Comparison of ENCODE assay signal across 8 cellular contexts in genomic region chr18:75211002-75211621, GRCh38. TPM values are rescaled to one million over a fixed set of nuclear protein-coding genes. Genes with fewer than 3 reads are reported as not detected.
A peak's percentile ranks its signal among the peaks of the same experiment; 100 is the strongest.
DNase-seq lines count a peak whose midpoint lies in the region; ATAC-seq and TF ChIP-seq lines count a peak whose summit lies in the region.

No MANE protein-coding gene starts in this region.

- WGBS in adrenal gland, 4 donors, result 0 to 1% (median 0%) methylated on average over 22 to 64 of the region's 64 CpGs

- peak overlapping the region; percentile 8 to 99 (median 65) for H3K27ac ChIP-seq in adrenal gland
- peak overlapping the region; percentile 91 for H3K27ac ChIP-seq in subcutaneous abdominal adipose tissue (ENCODE audit: low read depth, low read length)

- DNase-seq in activated T-cell treated with anti-CD3 and anti-CD28 coated beads, Interleukin-2, amount 50 U/mL, for 1 hour, result peak; percentile 49
- DNase-seq in activated T-cell treated with anti-CD3 and anti-CD28 coated beads for 4 hours, result no peak
- peak; percentile 32 for DNase-seq in NCI-H510A (lab: John Stamatoyannopoulos, UW)
- DNase-seq in adrenal gland, result peak in 2 of 7 donors; percentile 24
- DNase-seq in iris pigment epithelial cell (ENCODE audit: low read depth), result peak; percentile 41
- DNase-seq in foreskin melanocyte, result no peak

- intact Hi-C loops in adrenal gland (cut with DNase I), result loop anchor here in 1 of 2 donors (5.0 kb wide), 1 partner anchor 36 kb away; no protein-coding TSS in a partner anchor

- no peak for TF ChIP-seq POLR2A in adrenal gland (IDR thresholded peaks at IDR 0.05)

- H3K27me3 ChIP-seq in adrenal gland (no peaks in the 10 kb centered on the region), subcutaneous abdominal adipose tissue (ENCODE audit: control insufficient read depth in 5 of 5, insufficient read depth in 4 of 5, low read length in 5 of 5) (no peaks in the 10 kb centered on the region)

- no peak for ATAC-seq in HG02840 (IDR thresholded peaks at IDR 0.05; ENCODE audit: low FRiP score, unreplicated experiment)

- no peaks in the 10 kb centered on the region for H3K9me3 ChIP-seq in adrenal gland (replicated peaks in 1 of 3)
- no peaks in the 10 kb centered on the region for H3K9me3 ChIP-seq in subcutaneous abdominal adipose tissue (ENCODE audit: control insufficient read depth in 5 of 5, low read length in 5 of 5)

- H3K9ac ChIP-seq in subcutaneous abdominal adipose tissue (ENCODE audit: low read length in 5 of 5), result peak overlapping the region in 4 of 5 donors; percentile 75 to 84 (median 82)

- no peak for TF ChIP-seq CTCF in adrenal gland (IDR thresholded peaks at IDR 0.05)

- H3K36me3 ChIP-seq in adrenal gland (replicated peaks in 1 of 2) (no peaks in the 10 kb centered on the region), subcutaneous abdominal adipose tissue (ENCODE audit: control insufficient read depth in 5 of 5, insufficient read depth in 5 of 5, low read length in 5 of 5) (no peaks in the 10 kb centered on the region)

- H3K4me1 ChIP-seq in adrenal gland (replicated peaks in 1 of 2), result peaks cover 20 to 44% of the 10 kb centered on the region in 2 donors
- peaks cover 2 to 70% (median 54%) of the 10 kb centered on the region in 5 donors for H3K4me1 ChIP-seq in subcutaneous abdominal adipose tissue (ENCODE audit: control insufficient read depth in 5 of 5, insufficient read depth in 5 of 5, low read length in 5 of 5)

- peak overlapping the region; percentile 56 to 96 (median 72) for H3K4me3 ChIP-seq in adrenal gland
- peak overlapping the region; percentile 70 to 97 (median 95) for H3K4me3 ChIP-seq in subcutaneous abdominal adipose tissue (ENCODE audit: low read depth in 1 of 5, low read length in 5 of 5)

RNA-seq across cellular contexts. Expression of gene TSHZ1, which starts 0.5 kb away (rescaled TPM):
- total RNA-seq in adrenal gland, result 10 to 100 TPM; 10.2 to 25.0 (median 18.0) TPM
- polyA plus RNA-seq in adrenal gland, result 10 to 100 TPM in 1 of 3 donors, 1 to 10 TPM in 2; 6.8 to 10.1 (median 7.7) TPM

RNA-seq across cellular contexts. Expression of gene PTGR3, which starts 2.2 kb away (rescaled TPM):
- total RNA-seq in adrenal gland, result 10 to 100 TPM in 7 of 8 donors, 1 to 10 TPM in 1; 8.8 to 40.2 (median 24.1) TPM
- polyA plus RNA-seq in adrenal gland, result 10 to 100 TPM in 1 of 3 donors, 1 to 10 TPM in 2; 9.6 to 16.3 (median 9.9) TPM

Comparison
In these comparisons a context has a peak if more than half of its experiments do, and no peak if none do; other contexts are left out.
1. DNase-seq: peak in activated T-cell treated with anti-CD3 and anti-CD28 coated beads, Interleukin-2, amount 50 U/mL, for 1 hour (single experiment), NCI-H510A (single experiment) and iris pigment epithelial cell (single experiment); none in activated T-cell treated with anti-CD3 and anti-CD28 coated beads for 4 hours (single experiment) and foreskin melanocyte (single experiment).